In the genomic region with DNA sequence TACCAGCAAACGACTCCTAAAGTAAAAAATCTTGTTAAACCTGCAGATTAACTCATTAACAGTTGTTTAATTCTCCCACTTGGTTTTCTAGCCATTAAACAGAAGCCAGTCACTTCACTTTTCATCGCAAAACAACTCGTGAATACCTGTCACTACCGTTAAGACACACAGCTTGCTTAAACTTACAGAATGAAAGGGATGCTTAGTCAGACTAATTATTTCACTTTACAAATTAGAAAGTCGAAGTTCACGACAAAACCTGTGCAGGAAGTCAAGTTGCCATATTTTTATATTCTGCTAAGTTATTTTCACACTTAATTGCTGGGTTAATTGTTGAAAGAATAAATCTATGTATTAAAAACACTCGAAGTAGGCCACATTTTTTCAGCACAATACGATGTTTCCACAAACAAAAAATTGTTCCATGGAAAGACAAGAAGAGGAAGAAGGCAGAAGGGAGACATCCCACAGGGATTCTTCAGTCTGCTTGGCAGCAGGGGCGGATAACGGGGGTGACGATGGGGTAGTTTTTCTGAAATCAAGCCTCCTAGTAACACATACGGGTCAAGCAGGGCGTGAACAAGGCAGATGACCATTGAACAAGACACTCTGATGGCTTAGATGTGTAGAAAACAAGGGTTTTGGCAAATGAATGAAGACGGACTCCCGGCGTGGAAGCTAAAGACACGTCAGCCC, we compare ENCODE assay signal across 8 cellular contexts. TPM values are rescaled to one million over a fixed set of nuclear protein-coding genes. Genes with fewer than 3 reads are reported as not detected.
DNase-seq lines count a peak whose midpoint lies in the region; ATAC-seq and TF ChIP-seq lines count a peak whose summit lies in the region.

No MANE protein-coding gene starts in this region.

- H3K36me3 ChIP-seq in psoas muscle (ENCODE audit: insufficient read depth in 1 of 2, low read depth in 1 of 2): peaks cover 5 to 29% of the 10 kb centered on the region in 2 donors

- H3K27me3 ChIP-seq in psoas muscle (ENCODE audit: insufficient read depth in 3 of 3, low read length in 2 of 3): no peaks in the 10 kb centered on the region

- H3K4me3 Mint-ChIP-seq in activated B cell treated with CpG ODN at 0.5 μM for 24 hours: peak overlapping the region; percentile 94

- in situ Hi-C loops in G401 (cut with HindIII; ENCODE audit: low sequenced_read_pairs): no loop called here

- intact Hi-C loops in activated B cell treated with CpG ODN at 0.5 μM for 24 hours (cut with micrococcal nuclease) (loop anchor here (1.0 to 5.0 kb wide), 3 partner anchors 12 to 255 kb away; no protein-coding TSS in a partner anchor), psoas muscle (cut with DNase I) (loop anchor here (2.0 to 10.0 kb wide), 3 partner anchors 75 to 273 kb away; a partner anchor contains a TSS)

- TF ChIP-seq CTCF in activated B cell treated with CpG ODN at 0.5 μM for 24 hours (IDR thresholded peaks at IDR 0.05) (no peak), foreskin fibroblast (IDR thresholded peaks at IDR 0.05; ENCODE audit: low read depth, low read length) (no peak), psoas muscle (IDR thresholded peaks at IDR 0.05) (no peak)

- POLR2A ChIA-PET in activated B cell treated with CpG ODN at 0.5 μM for 24 hours (lab: Charles Lee): interaction anchor here (0.6 to 6.9 kb wide), 7 partner anchors 12 to 280 kb away, joined by 3 to 75 read pairs (median 3); a partner anchor contains a TSS

- H3K4me3 ChIP-seq in foreskin fibroblast (ENCODE audit: low read depth in 1 of 2, low read length in 2 of 2) (peak overlapping the region; percentile 82 to 87), psoas muscle (peak overlapping the region; percentile 94)

- CTCF ChIA-PET in activated B cell treated with CpG ODN at 0.5 μM for 24 hours (lab: Charles Lee): no interaction called here

- peaks cover 43% of the 10 kb centered on the region for H3K4me1 Mint-ChIP-seq in activated B cell treated with CpG ODN at 0.5 μM for 24 hours

- no peaks in the 10 kb centered on the region for H3K27me3 Mint-ChIP-seq in activated B cell treated with CpG ODN at 0.5 μM for 24 hours

- H3K27ac ChIP-seq in psoas muscle: peak overlapping the region; percentile 90

- WGBS in psoas muscle, 3 donors: 1 to 3% (median 2%) methylated on average over 17 of the region's 17 CpGs

- H3K36me3 Mint-ChIP-seq in activated B cell treated with CpG ODN at 0.5 μM for 24 hours (ENCODE audit: low read depth): peaks cover 39% of the 10 kb centered on the region

- H3K4me1 ChIP-seq in psoas muscle: peaks cover 20% of the 10 kb centered on the region

- ATAC-seq in HG03175 (IDR thresholded peaks at IDR 0.05; ENCODE audit: unreplicated experiment) (peak; percentile 1), activated B cell treated with CpG ODN at 0.5 μM for 24 hours (ENCODE audit: low read depth) (no peak), psoas muscle (peak in 1 of 4 donors; percentile 6), GM21786 (IDR thresholded peaks at IDR 0.05; ENCODE audit: unreplicated experiment) (no peak), HG03521 (IDR thresholded peaks at IDR 0.05; ENCODE audit: unreplicated experiment) (no peak)

- peak overlapping the region; percentile 76 for H3K27ac Mint-ChIP-seq in activated B cell treated with CpG ODN at 0.5 μM for 24 hours

- no peaks in the 10 kb centered on the region for H3K9me3 ChIP-seq in psoas muscle

- DNase-seq in G401 (ENCODE audit: low spot score) (peak; percentile 69), activated B cell treated with CpG ODN at 0.5 μM for 24 hours (no peak), foreskin fibroblast (no peak), psoas muscle (no peak), NCI-H2196 (lab: John Stamatoyannopoulos, UW; ENCODE audit: unreplicated experiment) (no peak)

- no peaks in the 10 kb centered on the region for H3K9me3 Mint-ChIP-seq in activated B cell treated with CpG ODN at 0.5 μM for 24 hours

RNA-seq across cellular contexts. Expression of a gene that starts 0.9 kb away (rescaled TPM):
- total RNA-seq in G401 (2014; rRNA removed; shearing (Covaris generic)): 99.9 and 173 TPM in 2 replicates
- 83.4 and 86.7 TPM in 2 replicates for total RNA-seq in activated B cell treated with CpG ODN at 0.5 μM for 24 hours
- 10 to 100 TPM; 29.9 to 37.3 (median 33.2) TPM for total RNA-seq in psoas muscle
- 10 to 100 TPM; 17.9 to 40.4 (median 39.0) TPM for polyA plus RNA-seq in psoas muscle
